ENCODE assay signal across 18 cellular contexts in the genomic region with DNA sequence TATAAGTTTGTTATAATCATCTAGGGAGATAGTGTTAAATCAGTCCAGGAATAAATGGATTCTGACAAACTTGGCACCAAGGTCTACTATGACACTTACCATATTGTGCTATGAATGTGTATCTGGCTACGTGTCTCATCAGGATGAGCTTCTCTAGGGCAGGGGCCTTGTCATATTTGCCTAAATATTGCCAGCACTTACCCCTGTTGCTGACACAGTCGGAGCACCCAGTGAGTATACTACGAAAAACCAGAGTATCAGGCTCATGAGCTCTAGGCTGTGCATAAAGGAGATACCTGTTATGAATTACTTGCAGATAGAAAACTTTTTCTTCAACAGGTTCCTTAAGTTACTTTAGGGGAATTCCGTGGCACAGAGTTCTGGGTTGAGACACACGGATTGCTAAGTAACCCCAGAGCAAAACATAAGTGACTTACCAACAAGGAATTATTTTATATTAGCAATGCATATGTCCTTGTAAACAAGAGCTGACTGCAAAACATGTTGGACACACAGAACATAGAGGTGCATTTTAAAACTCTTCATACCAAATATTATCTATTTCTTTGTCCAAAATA. TPM values are rescaled to one million over a fixed set of nuclear protein-coding genes. Genes with fewer than 3 reads are reported as not detected.
DNase-seq lines count a peak whose midpoint lies in the region; ATAC-seq and TF ChIP-seq lines count a peak whose summit lies in the region.
"Had no signal": no experiment of that assay in that cellular context is flagged by ENCODE, and none has a peak within 500 bp of the region (broad histone marks: within the 10 kb centered on the region; RNA-seq: fewer than 3 reads in every experiment).

No MANE protein-coding gene starts in this region.

- H3K9me3 Mint-ChIP-seq in activated naive CD8-positive, alpha-beta T cell (ENCODE audit: low read depth), result no peaks in the 10 kb centered on the region
- peaks cover 1% of the 10 kb centered on the region for H3K9me3 Mint-ChIP-seq in activated naive CD8-positive, alpha-beta T cell treated with anti-CD3 and anti-CD28 coated beads for 36 hours

- H3K4me3 Mint-ChIP-seq in activated naive CD8-positive, alpha-beta T cell, result no peak overlapping the region
- H3K4me3 Mint-ChIP-seq in activated naive CD8-positive, alpha-beta T cell treated with anti-CD3 and anti-CD28 coated beads for 36 hours, result no peak overlapping the region
- H3K4me3 Mint-ChIP-seq: CD14-positive monocyte had no signal

- TF ChIP-seq CTCF in PC-3 (conservative IDR thresholded peaks at IDR 0.05; ENCODE audit: low read depth, low read length) (no peak), esophagus muscularis mucosa (IDR thresholded peaks at IDR 0.05) (no peak), GM20000 (IDR thresholded peaks at IDR 0.05; ENCODE audit: extremely low read depth, missing control alignments) (no peak), BE2C (IDR thresholded peaks at IDR 0.05; ENCODE audit: low read depth, low read length) (no peak)

- CTCF ChIA-PET in PC-3 (lab: Charles Lee), result no interaction called here

- H3K36me3 ChIP-seq in PC-3 (ENCODE audit: low read depth, low read length) (no peaks in the 10 kb centered on the region), esophagus muscularis mucosa (no peaks in the 10 kb centered on the region), BE2C (no peaks in the 10 kb centered on the region)
- H3K36me3 ChIP-seq: MG63, Peyer's patch had no signal

- H3K9me3 ChIP-seq in PC-3 (ENCODE audit: low read length), result no peaks in the 10 kb centered on the region
- H3K9me3 ChIP-seq in esophagus muscularis mucosa, result no peaks in the 10 kb centered on the region
- H3K9me3 ChIP-seq in BE2C, result no peaks in the 10 kb centered on the region
- H3K9me3 ChIP-seq: A549, MG63, Peyer's patch had no signal

- no peaks in the 10 kb centered on the region for H3K36me3 Mint-ChIP-seq in activated naive CD8-positive, alpha-beta T cell
- H3K36me3 Mint-ChIP-seq in activated naive CD8-positive, alpha-beta T cell treated with anti-CD3 and anti-CD28 coated beads for 36 hours, result no peaks in the 10 kb centered on the region
- H3K36me3 Mint-ChIP-seq: CD14-positive monocyte had no signal

- H4K20me1 ChIP-seq in PC-3 (ENCODE audit: low read length), result no peaks in the 10 kb centered on the region

- H3K27me3 ChIP-seq in PC-3 (ENCODE audit: low read length) (no peaks in the 10 kb centered on the region), esophagus muscularis mucosa (no peaks in the 10 kb centered on the region), BE2C (no peaks in the 10 kb centered on the region)
- H3K27me3 ChIP-seq: MG63, Peyer's patch had no signal

- no peak for TF ChIP-seq POLR2A in esophagus muscularis mucosa (IDR thresholded peaks at IDR 0.05; ENCODE audit: low read depth)

- H3F3A ChIP-seq in PC-3 (ENCODE audit: low read length, unreplicated experiment), result no peaks in the 10 kb centered on the region

- H3K9ac ChIP-seq in PC-3 (ENCODE audit: low read length), result no peak overlapping the region
- H3K9ac ChIP-seq: KMS-11 had no signal

- no TSS peak for BruUV-seq in PC-3 (replicated peaks; lab: Mats Ljungman, UMichigan)

- H3K4me2 ChIP-seq in PC-3 (ENCODE audit: low read length), result no peak overlapping the region
- H3K4me2 ChIP-seq: A549, KMS-11 had no signal

- H3K4me3 ChIP-seq in PC-3 (ENCODE audit: low read length) (no peak overlapping the region), esophagus muscularis mucosa (no peak overlapping the region), BE2C (ENCODE audit: low read depth, low read length) (no peak overlapping the region)
- H3K4me3 ChIP-seq: A549, MG63, Peyer's patch had no signal

- peaks cover 75% of the 10 kb centered on the region for H3K4me1 Mint-ChIP-seq in activated naive CD8-positive, alpha-beta T cell (ENCODE audit: low read depth)
- peaks cover 59% of the 10 kb centered on the region for H3K4me1 Mint-ChIP-seq in activated naive CD8-positive, alpha-beta T cell treated with anti-CD3 and anti-CD28 coated beads for 36 hours

- H3K4me1 ChIP-seq in PC-3 (ENCODE audit: insufficient read depth, low read length) (no peaks in the 10 kb centered on the region), esophagus muscularis mucosa (no peaks in the 10 kb centered on the region), BE2C (no peaks in the 10 kb centered on the region)

- DNase-seq in activated naive CD8-positive, alpha-beta T cell treated with anti-CD3 and anti-CD28 coated beads for 36 hours, result no peak
- DNase-seq in PC-3 (peak; percentile 16), esophagus muscularis mucosa (ENCODE audit: extremely low spot score) (peak; percentile 47), GM20000 (ENCODE audit: low spot score) (no peak), BE2C (no peak)
- DNase-seq: DMS79, H7, MG63, NCI-H1092 treated with DMSO at 0.1 percent for 48 hours, NCI-H1694 treated with DMSO at 0.1 percent for 48 hours, NCI-H82, Peyer's patch, SHP77 had no signal

- peak overlapping the region; percentile 16 for H3K27ac Mint-ChIP-seq in activated naive CD8-positive, alpha-beta T cell
- H3K27ac Mint-ChIP-seq in activated naive CD8-positive, alpha-beta T cell treated with anti-CD3 and anti-CD28 coated beads for 36 hours, result no peak overlapping the region
- H3K27ac Mint-ChIP-seq: CD14-positive monocyte had no signal

- no peak overlapping the region for H3K27ac ChIP-seq in PC-3 (ENCODE audit: low read length)
- H3K27ac ChIP-seq in esophagus muscularis mucosa (replicated peaks in 1 of 4), result no peak overlapping the region
- H3K27ac ChIP-seq: A549, KMS-11, Peyer's patch had no signal

- H2AFZ ChIP-seq in PC-3 (ENCODE audit: low read length), result no peak overlapping the region

- WGBS in esophagus muscularis mucosa, result 81% methylated on average over 5 of the region's 5 CpGs

- no peaks in the 10 kb centered on the region for H3K79me2 ChIP-seq in PC-3 (ENCODE audit: low read length)

- TF ChIP-seq EP300 in esophagus muscularis mucosa (IDR thresholded peaks at IDR 0.05), result no peak

- POLR2A ChIA-PET in PC-3 (lab: Charles Lee; ENCODE audit: unreplicated experiment), result no interaction called here

- ATAC-seq in PC-3 (no peak), GM21381 (IDR thresholded peaks at IDR 0.05; ENCODE audit: unreplicated experiment) (no peak)
- ATAC-seq: A549 had no signal

- no peaks in the 10 kb centered on the region for H3K9me2 ChIP-seq in PC-3 (replicated peaks; ENCODE audit: low read length)

- intact Hi-C loops in PC-3 (cut with micrococcal nuclease) (no loop called here), esophagus muscularis mucosa (cut with DNase I) (no loop called here)

- no peaks in the 10 kb centered on the region for H3K27me3 Mint-ChIP-seq in activated naive CD8-positive, alpha-beta T cell
- H3K27me3 Mint-ChIP-seq in activated naive CD8-positive, alpha-beta T cell treated with anti-CD3 and anti-CD28 coated beads for 36 hours, result no peaks in the 10 kb centered on the region

RNA-seq across cellular contexts. Expression of gene TTC39C, which starts 7.7 kb away (rescaled TPM):
- 10 to 100 TPM; 43.8 to 45.3 TPM for total RNA-seq in activated naive CD8-positive, alpha-beta T cell treated with anti-CD3 and anti-CD28 coated beads for 36 hours
- total RNA-seq in PC-3 (2014; rRNA removed) (24.7 and 26.3 TPM in 2 replicates), esophagus muscularis mucosa (10 to 100 TPM; 32.3 to 45.4 (median 34.8) TPM)
- polyA plus RNA-seq in BE2C (2012; ENCODE audit: insufficient read depth, insufficient read length, low read depth), result 5.4 TPM

Comparison
In these comparisons a context has a peak if more than half of its experiments do, and no peak if none do; other contexts are left out.
1. DNase-seq: peak in PC-3 (single experiment) and esophagus muscularis mucosa (single experiment); none in activated naive CD8-positive, alpha-beta T cell treated with anti-CD3 and anti-CD28 coated beads for 36 hours (single experiment), GM20000 (single experiment) and BE2C (single experiment).